ENCODE assay signal across 28 cellular contexts in genomic region chr1:229922249-229922648, GRCh38.
"Had no signal": no experiment of that assay in that cellular context is flagged by ENCODE, and none has a peak within 500 bp of the region (broad histone marks: within the 10 kb centered on the region; RNA-seq: fewer than 3 reads in every experiment).

No MANE protein-coding gene starts in this region.

- H3K36me3 ChIP-seq: stomach, suprapubic skin, thoracic aorta, thyroid gland, tibial artery, tibial nerve, transverse colon, upper lobe of left lung, upper lobe of right lung, uterus, vagina had no signal

- H3K4me3 ChIP-seq: stomach, suprapubic skin, testis, thoracic aorta, thyroid gland, tibial artery, tibial nerve, transverse colon, upper lobe of left lung, upper lobe of right lung, uterus, vagina had no signal

- ATAC-seq: stimulated activated effector memory CD8-positive, alpha-beta T cell treated with anti-CD3 and anti-CD28 coated beads, Interleukin-12 subunit alpha, Interleukin-12 subunit beta, amount 100 ng/mL, for 72 hours; stimulated activated memory B cell treated with anti-CD40 and anti-IgM and Interleukin-4, amounts not matched to agents 10 μg/mL and 1 μg/mL and 100 μg/mL, for 72 hours; stimulated activated naive B cell treated with anti-CD40 and anti-IgM and Interleukin-4, amounts not matched to agents 10 μg/mL and 1 μg/mL and 100 μg/mL, for 72 hours; stimulated activated naive CD8-positive, alpha-beta T cell treated with anti-CD3 and anti-CD28 coated beads, Interleukin-15, amount 100 ng/mL, for 72 hours; stimulated activated naive CD8-positive, alpha-beta T cell treated with anti-CD3 and anti-CD28 coated beads, Interleukin-15, Interleukin-2, amounts not matched to agents 100 U/mL and 50 U/mL, for 24 hours; upper lobe of right lung had no signal

- H3K27me3 ChIP-seq: stomach, suprapubic skin, testis, thyroid gland, tibial artery, tibial nerve, transverse colon, upper lobe of left lung, upper lobe of right lung, uterus, vagina had no signal

- H3K4me1 Mint-ChIP-seq: stimulated activated effector memory CD8-positive, alpha-beta T cell treated with anti-CD3 and anti-CD28 coated beads, Interleukin-12 subunit alpha, Interleukin-12 subunit beta, amount 100 ng/mL, for 72 hours; stimulated activated memory B cell treated with anti-CD40 and anti-IgM and Interleukin-4, amounts not matched to agents 10 μg/mL and 1 μg/mL and 100 μg/mL, for 72 hours; stimulated activated naive B cell treated with anti-CD40 and anti-IgM and Interleukin-4, amounts not matched to agents 10 μg/mL and 1 μg/mL and 100 μg/mL, for 72 hours; stimulated activated naive CD8-positive, alpha-beta T cell treated with anti-CD3 and anti-CD28 coated beads, Interleukin-15, amount 100 ng/mL, for 72 hours had no signal

- H3K9me3 Mint-ChIP-seq: stimulated activated effector memory CD8-positive, alpha-beta T cell treated with anti-CD3 and anti-CD28 coated beads, Interleukin-12 subunit alpha, Interleukin-12 subunit beta, amount 100 ng/mL, for 72 hours; stimulated activated memory B cell treated with anti-CD40 and anti-IgM and Interleukin-4, amounts not matched to agents 10 μg/mL and 1 μg/mL and 100 μg/mL, for 72 hours; stimulated activated naive B cell treated with anti-CD40 and anti-IgM and Interleukin-4, amounts not matched to agents 10 μg/mL and 1 μg/mL and 100 μg/mL, for 72 hours; stimulated activated naive CD8-positive, alpha-beta T cell treated with anti-CD3 and anti-CD28 coated beads, Interleukin-15, amount 100 ng/mL, for 72 hours; stimulated activated naive CD8-positive, alpha-beta T cell treated with anti-CD3 and anti-CD28 coated beads, Interleukin-15, Interleukin-2, amounts not matched to agents 100 ng/mL and 50 ng/mL, for 24 hours; type B pancreatic cell had no signal

- H3K36me3 Mint-ChIP-seq: stimulated activated effector memory CD8-positive, alpha-beta T cell treated with anti-CD3 and anti-CD28 coated beads, Interleukin-12 subunit alpha, Interleukin-12 subunit beta, amount 100 ng/mL, for 72 hours; stimulated activated memory B cell treated with anti-CD40 and anti-IgM and Interleukin-4, amounts not matched to agents 10 μg/mL and 1 μg/mL and 100 μg/mL, for 72 hours; stimulated activated naive B cell treated with anti-CD40 and anti-IgM and Interleukin-4, amounts not matched to agents 10 μg/mL and 1 μg/mL and 100 μg/mL, for 72 hours; type B pancreatic cell had no signal

- H3K27ac ChIP-seq: stomach, suprapubic skin, testis, thoracic aorta, thyroid gland, tibial artery, tibial nerve, transverse colon, upper lobe of left lung, upper lobe of right lung, uterus, vagina had no signal

- H3K27me3 Mint-ChIP-seq: stimulated activated naive B cell treated with anti-CD40 and anti-IgM and Interleukin-4, amounts not matched to agents 10 μg/mL and 1 μg/mL and 100 μg/mL, for 72 hours; stimulated activated naive CD8-positive, alpha-beta T cell treated with anti-CD3 and anti-CD28 coated beads, Interleukin-15, amount 100 ng/mL, for 72 hours had no signal

- DNase-seq: stimulated activated CD4-positive, alpha-beta T cell treated with anti-CD3 and anti-CD28 coated beads, Interleukin-2, amount 100 ng/mL, for 48 hours; stimulated activated CD4-positive, alpha-beta T cell treated with anti-CD3 and anti-CD28 coated beads, Interleukin-4, amount 100 ng/mL, for 1 hour; stimulated activated CD4-positive, alpha-beta T cell treated with anti-CD3 and anti-CD28 coated beads, Interleukin-4, amount 100 ng/mL, for 24 hours; stimulated activated CD4-positive, alpha-beta T cell treated with anti-CD3 and anti-CD28 coated beads, Interleukin-4, amount 100 ng/mL, for 4 hours; stimulated activated CD8-positive, alpha-beta memory T cell treated with anti-CD3 and anti-CD28 coated beads, Interleukin-4, amount 100 ng/mL, for 48 hours; stimulated activated naive B cell treated with anti-CD40 and anti-IgM and Interleukin-4, amounts not matched to agents 10 μg/mL and 1 μg/mL and 100 μg/mL, for 72 hours; stimulated activated naive CD4-positive, alpha-beta T cell; stimulated activated naive CD4-positive, alpha-beta T cell treated with Interleukin-2 at 50 U/mL for 16 hours; stimulated activated naive CD8-positive, alpha-beta T cell treated with anti-CD3 and anti-CD28 coated beads, Interleukin-15, amount 100 ng/mL, for 72 hours; stimulated activated naive CD8-positive, alpha-beta T cell treated with anti-CD3 and anti-CD28 coated beads, Interleukin-15, Interleukin-2, amounts not matched to agents 100 U/mL and 50 U/mL, for 24 hours; stomach; substantia nigra; testis; thyroid gland; tibial artery; transverse colon; trophoblast cell; upper lobe of left lung; upper lobe of right lung; uterus had no signal

- H3K4me1 ChIP-seq: stomach, suprapubic skin, testis, thyroid gland, tibial artery, tibial nerve, upper lobe of left lung, upper lobe of right lung, uterus, vagina had no signal

- H3K4me3 Mint-ChIP-seq: stimulated activated effector memory CD8-positive, alpha-beta T cell treated with anti-CD3 and anti-CD28 coated beads, Interleukin-12 subunit alpha, Interleukin-12 subunit beta, amount 100 ng/mL, for 72 hours; stimulated activated memory B cell treated with anti-CD40 and anti-IgM and Interleukin-4, amounts not matched to agents 10 μg/mL and 1 μg/mL and 100 μg/mL, for 72 hours; stimulated activated naive B cell treated with anti-CD40 and anti-IgM and Interleukin-4, amounts not matched to agents 10 μg/mL and 1 μg/mL and 100 μg/mL, for 72 hours; stimulated activated naive CD8-positive, alpha-beta T cell treated with anti-CD3 and anti-CD28 coated beads, Interleukin-15, amount 100 ng/mL, for 72 hours; stimulated activated naive CD8-positive, alpha-beta T cell treated with anti-CD3 and anti-CD28 coated beads, Interleukin-15, Interleukin-2, amounts not matched to agents 100 ng/mL and 50 ng/mL, for 24 hours; type B pancreatic cell had no signal

- H3K27ac Mint-ChIP-seq: stimulated activated effector memory CD8-positive, alpha-beta T cell treated with anti-CD3 and anti-CD28 coated beads, Interleukin-12 subunit alpha, Interleukin-12 subunit beta, amount 100 ng/mL, for 72 hours; stimulated activated memory B cell treated with anti-CD40 and anti-IgM and Interleukin-4, amounts not matched to agents 10 μg/mL and 1 μg/mL and 100 μg/mL, for 72 hours; stimulated activated naive B cell treated with anti-CD40 and anti-IgM and Interleukin-4, amounts not matched to agents 10 μg/mL and 1 μg/mL and 100 μg/mL, for 72 hours; stimulated activated naive CD8-positive, alpha-beta T cell treated with anti-CD3 and anti-CD28 coated beads, Interleukin-15, amount 100 ng/mL, for 72 hours; stimulated activated naive CD8-positive, alpha-beta T cell treated with anti-CD3 and anti-CD28 coated beads, Interleukin-15, Interleukin-2, amounts not matched to agents 100 ng/mL and 50 ng/mL, for 24 hours; type B pancreatic cell had no signal

- H3K9me3 ChIP-seq: stomach, suprapubic skin, testis, thoracic aorta, thyroid gland, tibial artery, tibial nerve, transverse colon, upper lobe of left lung, upper lobe of right lung, uterus, vagina had no signal
